ENCODE assay signal across 15 cellular contexts in genomic region chr4:165330071-165330470, GRCh38. TPM values are rescaled to one million over a fixed set of nuclear protein-coding genes. Genes with fewer than 3 reads are reported as not detected.
DNase-seq lines count a peak whose midpoint lies in the region; ATAC-seq, FAIRE-seq and TF ChIP-seq lines count a peak whose summit lies in the region.
"Had no signal": no experiment of that assay in that cellular context is flagged by ENCODE, and none has a peak within 500 bp of the region (broad histone marks: within the 10 kb centered on the region; RNA-seq: fewer than 3 reads in every experiment).

No MANE protein-coding gene starts in this region.

- H3K79me2 ChIP-seq in astrocyte (ENCODE audit: insufficient read depth, low read length), result peaks cover 76% of the 10 kb centered on the region

- H3K9me3 Mint-ChIP-seq in activated naive CD8-positive, alpha-beta T cell treated with anti-CD3 and anti-CD28 coated beads, Interleukin-2, amount 10 ng/mL, durations not matched to agents 7 days and 5 days, result no peaks in the 10 kb centered on the region
- H3K9me3 Mint-ChIP-seq in activated naive CD8-positive, alpha-beta T cell treated with anti-CD3 and anti-CD28 coated beads for 36 hours, result no peaks in the 10 kb centered on the region
- H3K9me3 Mint-ChIP-seq in astrocyte (ENCODE audit: unreplicated experiment), result no peaks in the 10 kb centered on the region
- H3K9me3 Mint-ChIP-seq: naive thymus-derived CD4-positive, alpha-beta T cell had no signal

- 83 to 88% methylated on average over 2 of the region's 2 CpGs for WGBS in upper lobe of left lung, 2 donors

- DNase-seq in activated naive CD8-positive, alpha-beta T cell treated with anti-CD3 and anti-CD28 coated beads, Interleukin-2, amount 10 ng/mL, durations not matched to agents 7 days and 5 days, result no peak
- DNase-seq in activated naive CD8-positive, alpha-beta T cell treated with anti-CD3 and anti-CD28 coated beads for 36 hours, result no peak
- DNase-seq in astrocyte (ENCODE audit: low read depth) (no peak), kidney (no peak), upper lobe of left lung (no peak), hippocampal formation (lab: John Stamatoyannopoulos, UW) (no peak)
- DNase-seq: C1 segment of cervical spinal cord; caudate nucleus; IMR-90; naive thymus-derived CD4-positive, alpha-beta T cell; SIG-M5 had no signal

- no peak overlapping the region for H3K27ac Mint-ChIP-seq in activated naive CD8-positive, alpha-beta T cell treated with anti-CD3 and anti-CD28 coated beads, Interleukin-2, amount 10 ng/mL, durations not matched to agents 7 days and 5 days
- no peak overlapping the region for H3K27ac Mint-ChIP-seq in activated naive CD8-positive, alpha-beta T cell treated with anti-CD3 and anti-CD28 coated beads for 36 hours
- H3K27ac Mint-ChIP-seq in astrocyte (ENCODE audit: unreplicated experiment), result no peak overlapping the region

- TF ChIP-seq CTCF in astrocyte (IDR thresholded peaks at IDR 0.05; ENCODE audit: insufficient read depth, low read depth, low read length) (no peak), kidney (IDR thresholded peaks at IDR 0.05; ENCODE audit: borderline replicate concordance, extremely low read depth, insufficient read depth) (no peak), upper lobe of left lung (IDR thresholded peaks at IDR 0.05) (no peak)

- H2AFZ ChIP-seq in astrocyte (ENCODE audit: low read depth, low read length), result no peak overlapping the region

- ATAC-seq in activated naive CD8-positive, alpha-beta T cell treated with anti-CD3 and anti-CD28 coated beads, Interleukin-2, amount 10 ng/mL, durations not matched to agents 7 days and 5 days (ENCODE audit: low read depth), result no peak
- ATAC-seq in upper lobe of left lung (ENCODE audit: low FRiP score in 2 of 2) (no peak), GM19397 (IDR thresholded peaks at IDR 0.05; ENCODE audit: unreplicated experiment) (no peak), esophagus mucosa (no peak)
- ATAC-seq: naive thymus-derived CD4-positive, alpha-beta T cell had no signal

- intact Hi-C loops in kidney (cut with DNase I), result no loop called here

- H3K4me1 Mint-ChIP-seq in activated naive CD8-positive, alpha-beta T cell treated with anti-CD3 and anti-CD28 coated beads, Interleukin-2, amount 10 ng/mL, durations not matched to agents 7 days and 5 days, result peaks cover 44% of the 10 kb centered on the region
- peaks cover 42% of the 10 kb centered on the region for H3K4me1 Mint-ChIP-seq in activated naive CD8-positive, alpha-beta T cell treated with anti-CD3 and anti-CD28 coated beads for 36 hours
- peaks cover 36% of the 10 kb centered on the region for H3K4me1 Mint-ChIP-seq in astrocyte (ENCODE audit: low read depth, unreplicated experiment)

- H3K4me1 ChIP-seq in astrocyte (ENCODE audit: insufficient read depth, low read length) (peaks cover 20% of the 10 kb centered on the region), kidney (ENCODE audit: control insufficient read depth in 1 of 2, insufficient read depth in 1 of 2, low read depth in 1 of 2, low read length in 2 of 2) (peaks cover 10% of the 10 kb centered on the region in 2 donors), upper lobe of left lung (peaks cover 18 to 30% (median 26%) of the 10 kb centered on the region in 4 donors)

- peaks cover 17% of the 10 kb centered on the region for H3K36me3 Mint-ChIP-seq in activated naive CD8-positive, alpha-beta T cell treated with anti-CD3 and anti-CD28 coated beads, Interleukin-2, amount 10 ng/mL, durations not matched to agents 7 days and 5 days
- peaks cover 29% of the 10 kb centered on the region for H3K36me3 Mint-ChIP-seq in activated naive CD8-positive, alpha-beta T cell treated with anti-CD3 and anti-CD28 coated beads for 36 hours
- H3K36me3 Mint-ChIP-seq in astrocyte (ENCODE audit: low read depth, unreplicated experiment), result peaks cover 3% of the 10 kb centered on the region

- POLR2A ChIA-PET in activated naive CD8-positive, alpha-beta T cell treated with anti-CD3 and anti-CD28 coated beads, Interleukin-2, amount 10 ng/mL, durations not matched to agents 7 days and 5 days (lab: Charles Lee), result no interaction called here

- no peaks in the 10 kb centered on the region for H3K27me3 Mint-ChIP-seq in activated naive CD8-positive, alpha-beta T cell treated with anti-CD3 and anti-CD28 coated beads, Interleukin-2, amount 10 ng/mL, durations not matched to agents 7 days and 5 days
- H3K27me3 Mint-ChIP-seq in activated naive CD8-positive, alpha-beta T cell treated with anti-CD3 and anti-CD28 coated beads for 36 hours, result no peaks in the 10 kb centered on the region
- H3K27me3 Mint-ChIP-seq in astrocyte (ENCODE audit: low read depth, unreplicated experiment), result no peaks in the 10 kb centered on the region
- H3K27me3 Mint-ChIP-seq: naive thymus-derived CD4-positive, alpha-beta T cell had no signal

- H3K27ac ChIP-seq in astrocyte (ENCODE audit: low read depth, low read length) (no peak overlapping the region), kidney (ENCODE audit: low read depth in 2 of 2, low read length in 2 of 2) (no peak overlapping the region), upper lobe of left lung (peak overlapping the region in 1 of 4 donors; percentile 50)

- peak overlapping the region; percentile 41 for H3K4me3 Mint-ChIP-seq in activated naive CD8-positive, alpha-beta T cell treated with anti-CD3 and anti-CD28 coated beads, Interleukin-2, amount 10 ng/mL, durations not matched to agents 7 days and 5 days
- no peak overlapping the region for H3K4me3 Mint-ChIP-seq in activated naive CD8-positive, alpha-beta T cell treated with anti-CD3 and anti-CD28 coated beads for 36 hours
- peak overlapping the region; percentile 78 for H3K4me3 Mint-ChIP-seq in astrocyte (ENCODE audit: unreplicated experiment)

- no peak for TF ChIP-seq EP300 in upper lobe of left lung (IDR thresholded peaks at IDR 0.05)

- H3K27me3 ChIP-seq in astrocyte (ENCODE audit: insufficient read depth, low read length) (no peaks in the 10 kb centered on the region), upper lobe of left lung (no peaks in the 10 kb centered on the region)

- FAIRE-seq in astrocyte (lab: Jason Lieb, UNC) (no peak), kidney (lab: Jason Lieb, UNC) (no peak)
- FAIRE-seq: urothelium cell line had no signal

- H3K36me3 ChIP-seq in astrocyte (ENCODE audit: insufficient read depth, low read length) (peaks cover 8% of the 10 kb centered on the region), kidney (ENCODE audit: control insufficient read depth in 1 of 2, insufficient read depth in 2 of 2, low read length in 2 of 2) (peaks cover 0 to 6% of the 10 kb centered on the region in 2 donors), upper lobe of left lung (peaks cover 0 to 26% (median 3%) of the 10 kb centered on the region in 4 donors)

- no peak for TF ChIP-seq POLR2A in upper lobe of left lung (IDR thresholded peaks at IDR 0.05)

- peaks cover 53% of the 10 kb centered on the region for H4K20me1 ChIP-seq in astrocyte (ENCODE audit: insufficient read depth, low read length)

- H3K9me3 ChIP-seq in astrocyte (ENCODE audit: insufficient read depth, low read depth, low read length) (peaks cover 4% of the 10 kb centered on the region), kidney (ENCODE audit: control insufficient read depth in 1 of 2, low read length in 2 of 2) (no peaks in the 10 kb centered on the region), upper lobe of left lung (no peaks in the 10 kb centered on the region)

- H3K9ac ChIP-seq in astrocyte (ENCODE audit: low read length) (no peak overlapping the region), kidney (ENCODE audit: low read length in 2 of 2) (no peak overlapping the region)

- H3K4me3 ChIP-seq in astrocyte (ENCODE audit: insufficient read depth, low read depth, low read length) (peak overlapping the region; percentile 32), kidney (ENCODE audit: low read length in 2 of 2) (peak overlapping the region; percentile 19 to 20), upper lobe of left lung (peak overlapping the region in 3 of 4 donors; percentile 77 to 99 (median 82))

- H3K4me2 ChIP-seq in astrocyte (ENCODE audit: low read length), result peak overlapping the region; percentile 89

RNA-seq across cellular contexts. Expression of gene MSMO1, which starts 2.6 kb away (rescaled TPM):
- total RNA-seq in activated naive CD8-positive, alpha-beta T cell treated with anti-CD3 and anti-CD28 coated beads, Interleukin-2, amount 10 ng/mL, durations not matched to agents 7 days and 5 days, result 10 to 100 TPM; 42.3 to 47.4 TPM
- 10 to 100 TPM; 29.2 to 30.0 TPM for total RNA-seq in activated naive CD8-positive, alpha-beta T cell treated with anti-CD3 and anti-CD28 coated beads for 36 hours
- total RNA-seq in astrocyte (136 and 179 TPM in 2 replicates), kidney (32.4 TPM), upper lobe of left lung (100 to 1,000 TPM in 4 of 6 donors, 10 to 100 TPM in 2; 21.0 to 193 (median 125) TPM), esophagus mucosa (173 TPM)
- 91.4 TPM for polyA plus RNA-seq in kidney (ENCODE audit: insufficient read depth, low read depth, low replicate concordance)

RNA-seq across cellular contexts. Expression of gene CPE, which starts 48.7 kb away (rescaled TPM):
- total RNA-seq in activated naive CD8-positive, alpha-beta T cell treated with anti-CD3 and anti-CD28 coated beads, Interleukin-2, amount 10 ng/mL, durations not matched to agents 7 days and 5 days, result not detected
- total RNA-seq in activated naive CD8-positive, alpha-beta T cell treated with anti-CD3 and anti-CD28 coated beads for 36 hours, result not detected
- total RNA-seq in astrocyte, result 380 and 385 TPM in 2 replicates
- total RNA-seq in kidney, result 87.7 TPM
- 24.2 TPM for polyA plus RNA-seq in kidney (ENCODE audit: insufficient read depth, low read depth, low replicate concordance)
- total RNA-seq in upper lobe of left lung, result 10 to 100 TPM in 5 of 6 donors, 1 to 10 TPM in 1; 4.2 to 53.7 (median 23.3) TPM
- total RNA-seq in esophagus mucosa, result 15.4 TPM
- total RNA-seq: activated CD8-positive, alpha-beta memory T cell treated with anti-CD3 and anti-CD28 coated beads for 36 hours; naive thymus-derived CD4-positive, alpha-beta T cell had no signal

Comparison
In these comparisons a context has a peak if more than half of its experiments do, and no peak if none do; other contexts are left out.
1. H3K4me3 ChIP-seq: peak in every context shown above with its lines; median percentile 82 in upper lobe of left lung; 32 in astrocyte; 20 in kidney.
2. RNA of gene CPE, which starts 48.7 kb away (total RNA-seq): 380 to 385 TPM in astrocyte, 87.7 TPM in kidney (single experiment), 4.2 to 53.7 TPM in upper lobe of left lung and 15.4 TPM in esophagus mucosa (single experiment); not detected in activated naive CD8-positive, alpha-beta T cell treated with anti-CD3 and anti-CD28 coated beads for 36 hours and not detected in activated naive CD8-positive, alpha-beta T cell treated with anti-CD3 and anti-CD28 coated beads, Interleukin-2, amount 10 ng/mL, durations not matched to agents 7 days and 5 days; every median in the first group is over 4 times any median in the second.